ENCODE assay signal across 18 cellular contexts in genomic region chr2:140990416-140990815, GRCh38.
DNase-seq lines count a peak whose midpoint lies in the region; ATAC-seq and TF ChIP-seq lines count a peak whose summit lies in the region.
"Had no signal": no experiment of that assay in that cellular context is flagged by ENCODE, and none has a peak within 500 bp of the region (broad histone marks: within the 10 kb centered on the region; RNA-seq: fewer than 3 reads in every experiment).

No MANE protein-coding gene starts in this region.

- H3K4me3 ChIP-seq in WI38 (ENCODE audit: low read depth, low read length) = peak overlapping the region; percentile 29
- no peak overlapping the region for H3K4me3 ChIP-seq in fibroblast of pulmonary artery (replicated peaks; ENCODE audit: low read depth, low read length)
- H3K4me3 ChIP-seq: cardiac muscle cell, heart left ventricle, uterus had no signal

- intact Hi-C loops in left ventricle myocardium superior (cut with micrococcal nuclease) = no loop called here

- DNase-seq in GM04503 (ENCODE audit: low read depth) (peak; percentile 83), fibroblast of pulmonary artery (ENCODE audit: low read depth) (peak; percentile 59), smooth muscle cell of the brain vasculature (ENCODE audit: low read depth, low spot score) (peak; percentile 89), left ventricle myocardium superior (no peak)
- DNase-seq in effector CD8-positive, alpha-beta T cell (lab: John Stamatoyannopoulos, UW) = no peak
- DNase-seq: activated CD4-positive, alpha-beta T cell treated with anti-CD3 and anti-CD28 coated beads, Interleukin-2, amount 10 ng/mL, durations not matched to agents 7 days and 5 days; heart left ventricle; KBM-7; left cardiac atrium; NCI-H1436 treated with DMSO at 0.1 percent for 48 hours; NCI-H510A; right cardiac atrium; stimulated activated naive B cell treated with anti-CD40 and anti-IgM and Interleukin-4, amounts not matched to agents 10 μg/mL and 1 μg/mL and 100 μg/mL, for 72 hours; uterus had no signal

- TF ChIP-seq CTCF in WI38 (IDR thresholded peaks at IDR 0.05; ENCODE audit: low read depth, low read length) = no peak
- no peak for TF ChIP-seq CTCF in fibroblast of pulmonary artery (IDR thresholded peaks at IDR 0.05; ENCODE audit: low read length, missing control alignments)

- ATAC-seq in HG02981 (IDR thresholded peaks at IDR 0.05; ENCODE audit: unreplicated experiment) = no peak
- no peak for ATAC-seq in left ventricle myocardium superior
- ATAC-seq: activated T-helper 17 cell treated with anti-CD3 and anti-CD28 coated beads, Interleukin-2, amount 50 U/mL, for 72 hours; heart left ventricle; left cardiac atrium; right cardiac atrium; stimulated activated naive B cell treated with anti-CD40 and anti-IgM and Interleukin-4, amounts not matched to agents 10 μg/mL and 1 μg/mL and 100 μg/mL, for 72 hours had no signal

Comparison
In these comparisons a context has a peak if more than half of its experiments do, and no peak if none do; other contexts are left out.
1. DNase-seq: peak in GM04503 (single experiment), fibroblast of pulmonary artery (single experiment) and smooth muscle cell of the brain vasculature (single experiment); none in effector CD8-positive, alpha-beta T cell (single experiment) and left ventricle myocardium superior (single experiment).